ENCODE assay signal across 1 cellular context in the genomic region with DNA sequence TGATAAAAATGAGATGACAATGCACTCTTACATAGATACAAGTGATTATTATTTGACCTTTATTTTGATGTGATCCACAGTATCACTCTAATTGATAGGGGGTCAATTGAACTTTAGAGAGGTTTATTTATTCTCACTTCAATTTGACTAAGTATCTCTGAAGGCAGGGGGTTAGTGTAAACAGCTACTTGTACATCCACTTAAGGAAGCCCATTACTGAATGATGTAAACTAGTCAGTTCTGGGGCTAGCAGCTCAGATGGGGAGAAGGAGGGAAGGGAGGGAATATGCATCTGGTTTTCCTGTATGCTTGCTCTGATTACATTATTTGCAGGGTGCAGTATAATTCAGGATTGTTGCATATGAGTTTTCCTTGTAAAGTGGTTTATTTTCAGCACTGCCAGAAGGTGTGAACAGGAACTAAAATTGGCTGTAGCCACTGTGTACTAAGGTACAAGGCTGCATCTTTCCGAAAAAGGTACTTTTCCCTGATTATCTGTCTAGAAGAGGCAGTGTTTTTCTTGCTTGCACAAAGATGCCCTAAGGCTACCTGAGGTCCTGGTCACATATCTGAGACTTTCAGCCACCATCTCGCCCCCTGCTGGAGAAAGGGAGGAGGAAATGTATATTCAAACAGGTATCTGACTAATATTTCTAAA.
TF ChIP-seq lines count a peak whose summit lies in the region.

No MANE protein-coding gene starts in this region.

TF ChIP-seq in H1, 55 proteins besides CTCF, POLR2A, EP300 and RAD21 (continued from another document):
- TF ChIP-seq CHD7 (IDR thresholded peaks at IDR 0.05; ENCODE audit: insufficient replicate concordance, low read length) (no peak), BACH1 (IDR thresholded peaks at IDR 0.05; ENCODE audit: low read length) (no peak), EGR1 (IDR thresholded peaks at IDR 0.05; ENCODE audit: borderline replicate concordance, low read depth, low read length) (no peak), SUZ12 (IDR thresholded peaks at IDR 0.05; ENCODE audit: low read length) (no peak), SP4 (IDR thresholded peaks at IDR 0.05; ENCODE audit: low read length) (no peak)
